Comparison of ENCODE assay signal across 21 cellular contexts in the genomic region with DNA sequence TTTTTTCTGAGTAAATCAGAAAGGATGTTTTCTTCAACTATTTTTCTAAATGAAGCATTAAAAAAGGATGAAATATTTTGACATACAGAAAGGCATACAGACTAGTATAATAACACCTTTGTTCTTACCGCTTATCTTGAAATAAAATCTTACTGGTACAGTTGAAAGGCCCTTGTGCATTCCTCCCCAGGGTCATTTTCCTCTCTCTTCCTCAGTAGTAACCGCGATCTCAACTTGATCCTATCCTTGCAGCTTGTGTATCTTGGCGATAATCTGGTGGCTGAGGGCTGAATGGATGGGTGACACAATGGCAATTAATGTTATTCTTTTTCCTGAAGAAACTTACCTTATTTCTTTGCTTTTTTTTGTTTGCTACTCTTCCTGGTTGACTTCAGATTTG. TPM values are rescaled to one million over a fixed set of nuclear protein-coding genes. Genes with fewer than 3 reads are reported as not detected.
A peak's percentile ranks its signal among the peaks of the same experiment; 100 is the strongest.
DNase-seq lines count a peak whose midpoint lies in the region; ATAC-seq, FAIRE-seq and TF ChIP-seq lines count a peak whose summit lies in the region.
"Had no signal": no experiment of that assay in that cellular context is flagged by ENCODE, and none has a peak within 500 bp of the region (broad histone marks: within the 10 kb centered on the region; RNA-seq: fewer than 3 reads in every experiment).

No MANE protein-coding gene starts in this region.

- BruUV-seq in HepG2 (replicated peaks; lab: Mats Ljungman, UMichigan) (no TSS peak), Panc1 (replicated peaks; lab: Mats Ljungman, UMichigan) (no TSS peak)

- in situ Hi-C loops in HepG2 (cut with HindIII; ENCODE audit: extremely low pct_ligation_motif_present, low pct_unique_long_range_greater_than_20kb) (no loop called here), Panc1 (cut with HindIII; ENCODE audit: low pct_unique_long_range_greater_than_20kb, low sequenced_read_pairs) (no loop called here)

- no peak overlapping the region for H3K27ac Mint-ChIP-seq in activated T-cell treated with anti-CD3 and anti-CD28 coated beads, Interleukin-2, amount 50 U/mL, for 72 hours
- H3K27ac Mint-ChIP-seq: CD8-positive, alpha-beta T cell had no signal

- H3K9me3 ChIP-seq in HepG2 (ENCODE audit: low read length) (peaks cover 15% of the 10 kb centered on the region), right lobe of liver (no peaks in the 10 kb centered on the region), Panc1 (ENCODE audit: control insufficient read depth, insufficient read depth, low read depth, low read length) (peaks cover 3% of the 10 kb centered on the region; the same call in 1 of the 2 replicates)

- no peaks in the 10 kb centered on the region for H3K27me3 ChIP-seq in HepG2 (ENCODE audit: control insufficient read depth in 1 of 2, insufficient read depth in 2 of 2, low read length in 2 of 2)
- no peaks in the 10 kb centered on the region for H3K27me3 ChIP-seq in right lobe of liver
- no peaks in the 10 kb centered on the region for H3K27me3 ChIP-seq in Panc1 (ENCODE audit: control insufficient read depth, insufficient read depth, low read length)
- H3K27me3 ChIP-seq: BLaER1 treated with 17β-estradiol and CSF1 and Interleukin-3, amounts not matched to agents 10 nM and 100 nM; MG63 had no signal

- no peak overlapping the region for H2AFZ ChIP-seq in HepG2 (ENCODE audit: low read length)

- POLR2A ChIA-PET in HepG2 (lab: Yijun Ruan, JAX): no interaction called here
- POLR2A ChIA-PET in Panc1 (lab: Charles Lee): interaction anchor here (0.7 kb wide), 1 partner anchor 18 kb away, joined by 6 read pairs; the partner anchor contains the start of gene GAS2L3

- H3K36me3 Mint-ChIP-seq in activated T-cell treated with anti-CD3 and anti-CD28 coated beads, Interleukin-2, amount 50 U/mL, for 72 hours (ENCODE audit: insufficient read depth in 2 of 2): peaks cover under 1 to 1% of the 10 kb centered on the region in 2 donors
- H3K36me3 Mint-ChIP-seq: CD8-positive, alpha-beta T cell had no signal

- H3K4me3 ChIP-seq in HepG2 (replicated peaks in 1 of 3; ENCODE audit: insufficient read depth in 1 of 3, low read depth in 2 of 3, low read length in 3 of 3) (no peak overlapping the region), right lobe of liver (no peak overlapping the region), Panc1 (ENCODE audit: low read depth in 2 of 2, low read length in 2 of 2) (no peak overlapping the region)
- H3K4me3 ChIP-seq: BLaER1 treated with 17β-estradiol and CSF1 and Interleukin-3, amounts not matched to agents 10 nM and 100 nM; MG63 had no signal

- H3K4me1 ChIP-seq in HepG2 (ENCODE audit: insufficient read depth, low read length) (peaks cover 31% of the 10 kb centered on the region), right lobe of liver (peaks cover 0 to 4% (median 0%) of the 10 kb centered on the region in 4 donors), Panc1 (ENCODE audit: control insufficient read depth, insufficient read depth, low read length) (peaks cover 18% of the 10 kb centered on the region)
- H3K4me1 ChIP-seq: BLaER1 treated with 17β-estradiol and CSF1 and Interleukin-3, amounts not matched to agents 10 nM and 100 nM had no signal

- peaks cover 17% of the 10 kb centered on the region for H3K79me2 ChIP-seq in HepG2 (ENCODE audit: insufficient read depth, low read length)

- TF ChIP-seq CTCF in HepG2 (CRISPR knock-in tag; IDR thresholded peaks at IDR 0.05) (no peak), right lobe of liver (IDR thresholded peaks at IDR 0.05) (no peak), Panc1 (IDR thresholded peaks at IDR 0.05) (no peak)

- H3K4me3 Mint-ChIP-seq in activated T-cell treated with anti-CD3 and anti-CD28 coated beads, Interleukin-2, amount 50 U/mL, for 72 hours: no peak overlapping the region
- H3K4me3 Mint-ChIP-seq: CD8-positive, alpha-beta T cell had no signal

- no peaks in the 10 kb centered on the region for H3K27me3 Mint-ChIP-seq in activated T-cell treated with anti-CD3 and anti-CD28 coated beads, Interleukin-2, amount 50 U/mL, for 72 hours (ENCODE audit: low read depth)

- peak; percentile 58 for DNase-seq in HepG2 (ENCODE audit: low spot score)
- DNase-seq in right lobe of liver: no peak
- no peak for DNase-seq in Panc1 (ENCODE audit: low read depth, low spot score)
- DNase-seq in left colon: no peak
- DNase-seq in anterior cingulate cortex (lab: John Stamatoyannopoulos, UW): no peak
- no peak for DNase-seq in GOT3 (lab: John Stamatoyannopoulos, UW)
- DNase-seq in activated T-cell treated with anti-CD3 and anti-CD28 coated beads, Interleukin-2, amount 50 U/mL, for 72 hours: no peak
- DNase-seq: CD8-positive, alpha-beta T cell; H7; MG63; NCI-H1048; NCI-H1436; NCI-H2029; NCI-H2171 treated with DMSO at 0.1 percent for 48 hours; NCI-H446; NCI-H774; PC-3 had no signal

- ATAC-seq in HepG2 (no peak), right lobe of liver (no peak), Panc1 (peak; percentile 72; the same call in 1 of the 2 replicates), left colon (peak; percentile 72), GM18909 (IDR thresholded peaks at IDR 0.05; ENCODE audit: poor library complexity, unreplicated experiment) (no peak)
- no peak for ATAC-seq in activated T-cell treated with anti-CD3 and anti-CD28 coated beads, Interleukin-2, amount 50 U/mL, for 72 hours (replicated peaks in 1 of 2)
- ATAC-seq: CD8-positive, alpha-beta T cell; PC-3 had no signal

- CTCF ChIA-PET in HepG2 (lab: Yijun Ruan, JAX; ENCODE audit: low intra/inter-chr PET ratio, low total read pairs): no interaction called here
- CTCF ChIA-PET in Panc1 (lab: Charles Lee): no interaction called here

- no peak for FAIRE-seq in HepG2 (lab: Jason Lieb, UNC)
- FAIRE-seq: D721Med, GM12892 had no signal

- TF ChIP-seq EP300 in HepG2 (IDR thresholded peaks at IDR 0.05; ENCODE audit: low read depth in 2 of 2, low read length in 2 of 2) (no peak), HepG2 (CRISPR knock-in tag; IDR thresholded peaks at IDR 0.05; ENCODE audit: borderline replicate concordance) (no peak; the same call in 1 of the 2 replicates)

- H3K9ac ChIP-seq in HepG2 (ENCODE audit: insufficient read depth, low read depth, low read length): no peak overlapping the region
- H3K9ac ChIP-seq: BLaER1 treated with 17β-estradiol and CSF1 and Interleukin-3, amounts not matched to agents 10 nM and 100 nM had no signal

- TF ChIP-seq POLR2A in HepG2 (IDR thresholded peaks at IDR 0.05; ENCODE audit: insufficient read depth in 1 of 2, low read depth in 2 of 2, low read length in 2 of 2) (no peak), right lobe of liver (IDR thresholded peaks at IDR 0.05) (no peak)

- no peak overlapping the region for H3K4me2 ChIP-seq in HepG2 (ENCODE audit: low read depth, low read length)
- H3K4me2 ChIP-seq: BLaER1 treated with 17β-estradiol and CSF1 and Interleukin-3, amounts not matched to agents 10 nM and 100 nM had no signal

- WGBS in HepG2 (ENCODE audit: low lambda C conversion rate): 78% methylated on average over 4 of the region's 4 CpGs
- WGBS in right lobe of liver (ENCODE audit: insufficient coverage, low coverage, low lambda C conversion rate, missing lambda C conversion rate): 100% methylated on average over 4 of the region's 4 CpGs

- no peak for TF ChIP-seq RAD21 in HepG2 (CRISPR knock-in tag; IDR thresholded peaks at IDR 0.05)

- H3K9me3 Mint-ChIP-seq in activated T-cell treated with anti-CD3 and anti-CD28 coated beads, Interleukin-2, amount 50 U/mL, for 72 hours: peaks cover 2 to 9% of the 10 kb centered on the region in 2 donors

- H3K36me3 ChIP-seq in HepG2 (replicated peaks in 1 of 2; ENCODE audit: control insufficient read depth in 1 of 2, insufficient read depth in 2 of 2, low read length in 2 of 2): no peaks in the 10 kb centered on the region
- no peaks in the 10 kb centered on the region for H3K36me3 ChIP-seq in right lobe of liver
- no peaks in the 10 kb centered on the region for H3K36me3 ChIP-seq in Panc1 (ENCODE audit: control insufficient read depth, insufficient read depth, low read length)
- H3K36me3 ChIP-seq: BLaER1 treated with 17β-estradiol and CSF1 and Interleukin-3, amounts not matched to agents 10 nM and 100 nM; MG63 had no signal

- H3K4me1 Mint-ChIP-seq in activated T-cell treated with anti-CD3 and anti-CD28 coated beads, Interleukin-2, amount 50 U/mL, for 72 hours (ENCODE audit: low read depth): no peaks in the 10 kb centered on the region

- H3K27ac ChIP-seq in HepG2 (ENCODE audit: extremely low read length, insufficient read depth, low read length): no peak overlapping the region
- no peak overlapping the region for H3K27ac ChIP-seq in right lobe of liver
- no peak overlapping the region for H3K27ac ChIP-seq in Panc1 (ENCODE audit: low read length)
- H3K27ac ChIP-seq: BLaER1 treated with 17β-estradiol and CSF1 and Interleukin-3, amounts not matched to agents 10 nM and 100 nM had no signal

- H4K20me1 ChIP-seq in HepG2 (ENCODE audit: insufficient read depth, low read length): no peaks in the 10 kb centered on the region

- intact Hi-C loops in HepG2 (cut with micrococcal nuclease; ENCODE audit: unreplicated experiment) (loop anchor here (2.0 kb wide), 1 partner anchor 17 kb away; no protein-coding TSS in a partner anchor), right lobe of liver (cut with DNase I) (no loop called here), Panc1 (cut with micrococcal nuclease; ENCODE audit: unreplicated experiment) (no loop called here), left colon (cut with DNase I, micrococcal nuclease) (no loop called here)

RNA-seq across cellular contexts. Expression of gene GAS2L3, which starts 18.5 kb away (rescaled TPM):
- 20.8 and 21.3 TPM in 2 replicates for total RNA-seq in HepG2 (2016; rRNA removed; fragmentation: Illumina TruSeq; extraction: Trizol)
- total RNA-seq in HepG2 (2016; cell fraction: cytosol; rRNA removed; fragmentation: Illumina TruSeq; extraction: Trizol; ENCODE audit: low read depth): 15.7 and 18.4 TPM in 2 replicates
- 18.5 and 21.5 TPM in 2 replicates for total RNA-seq in HepG2 (2016; cell fraction: insoluble cytoplasmic fraction; rRNA removed; fragmentation: Illumina TruSeq; extraction: Trizol)
- total RNA-seq in HepG2 (2016; cell fraction: membrane; rRNA removed; fragmentation: Illumina TruSeq; extraction: Trizol): 12.0 and 13.0 TPM in 2 replicates
- total RNA-seq in HepG2 (2016; cell fraction: nucleus; rRNA removed; fragmentation: Illumina TruSeq; extraction: Trizol): 26.1 and 29.7 TPM in 2 replicates
- 3.3 and 7.0 TPM in 2 replicates for polyA plus RNA-seq in HepG2 (2011; rRNA removed)
- 1.7 and 1.9 TPM in 2 replicates for polyA plus RNA-seq in HepG2 (2011; cell fraction: cytosol; rRNA removed)
- polyA plus RNA-seq in HepG2 (2011; cell fraction: nucleus; rRNA removed): 5.8 and 8.2 TPM in 2 replicates
- polyA plus RNA-seq in HepG2 (2012): 6.0 and 9.9 TPM in 2 replicates
- polyA plus RNA-seq in HepG2 (2016; cell fraction: cytosol; fragmentation: Illumina TruSeq; extraction: Trizol; ENCODE audit: low read depth): 0.41 and 0.60 TPM in 2 replicates
- polyA plus RNA-seq in HepG2 (2016; cell fraction: insoluble cytoplasmic fraction; fragmentation: Illumina TruSeq; extraction: Trizol; ENCODE audit: low read depth): 12.3 and 13.2 TPM in 2 replicates
- 1.6 and 2.2 TPM in 2 replicates for polyA plus RNA-seq in HepG2 (2016; cell fraction: membrane; fragmentation: Illumina TruSeq; extraction: Trizol; ENCODE audit: low read depth)
- polyA plus RNA-seq in HepG2 (2016; cell fraction: nucleus; fragmentation: Illumina TruSeq; extraction: Trizol; ENCODE audit: insufficient read depth, low read depth): 21.7 and 23.3 TPM in 2 replicates
- polyA minus RNA-seq in HepG2 (2011; rRNA and poly(A)+ RNA removed; ENCODE audit: low replicate concordance): 2.2 and 9.8 TPM in 2 replicates
- polyA minus RNA-seq in HepG2 (2011; cell fraction: cytosol; rRNA and poly(A)+ RNA removed): 11.0 TPM in 2 replicates
- 52.0 and 64.4 TPM in 2 replicates for polyA minus RNA-seq in HepG2 (2011; cell fraction: nucleus; rRNA and poly(A)+ RNA removed)
- 1 to 10 TPM; 1.2 to 9.4 (median 2.8) TPM for total RNA-seq in right lobe of liver
- total RNA-seq in Panc1 (2021; ENCODE audit: unreplicated experiment): 47.4 TPM
- polyA plus RNA-seq in Panc1 (2012; ENCODE audit: insufficient read length): 7.1 TPM
- 10 to 100 TPM; 16.0 to 26.6 TPM for total RNA-seq in left colon
- 1 to 10 TPM; 6.8 to 9.3 TPM for total RNA-seq in activated T-cell treated with anti-CD3 and anti-CD28 coated beads, Interleukin-2, amount 50 U/mL, for 72 hours
- total RNA-seq: CD8-positive, alpha-beta T cell had no signal

Comparison
In these comparisons a context has a peak if more than half of its experiments do, and no peak if none do; other contexts are left out.
1. ATAC-seq: peak in Panc1 (single experiment) and left colon (single experiment); none in HepG2 (single experiment), right lobe of liver (0 of 4), GM18909 (single experiment) and activated T-cell treated with anti-CD3 and anti-CD28 coated beads, Interleukin-2, amount 50 U/mL, for 72 hours (0 of 2).